8 cellular contexts compared by ENCODE assay signal in genomic region chr6:8102122-8102958, GRCh38. TPM values are rescaled to one million over a fixed set of nuclear protein-coding genes. Genes with fewer than 3 reads are reported as not detected.
DNase-seq lines count a peak whose midpoint lies in the region; ATAC-seq and TF ChIP-seq lines count a peak whose summit lies in the region.

Gene EEF1E1 (minus strand): TSS chr6:8102548. CDS start chr6:8102521, 27 bp downstream.

- H3K27me3 ChIP-seq in muscle layer of colon (ENCODE audit: control insufficient read depth in 1 of 2, insufficient read depth in 2 of 2, low read length in 2 of 2), result no peaks in the 10 kb centered on the region

- no peaks in the 10 kb centered on the region for H3K36me3 ChIP-seq in muscle layer of colon (ENCODE audit: insufficient read depth, low read length)

- peak within 1 kb of the TSS; percentile 97 for H3K27ac Mint-ChIP-seq in activated T-cell treated with anti-CD3 and anti-CD28 coated beads, Interleukin-2, amount 50 U/mL, for 24 hours

- H3K4me3 ChIP-seq in muscle layer of colon (ENCODE audit: low read depth in 1 of 2, low read length in 2 of 2), result peak within 1 kb of the TSS; percentile 91 to 92

- peak within 1 kb of the TSS; percentile 95 for H3K4me3 Mint-ChIP-seq in activated T-cell treated with anti-CD3 and anti-CD28 coated beads, Interleukin-2, amount 50 U/mL, for 24 hours

- H3K27ac ChIP-seq in muscle layer of colon (ENCODE audit: low read depth, low read length), result peak within 1 kb of the TSS; percentile 29

- peaks cover 7% of the 10 kb centered on the region for H3K4me1 ChIP-seq in muscle layer of colon (ENCODE audit: insufficient read depth, low read length)

- H3K9ac ChIP-seq in muscle layer of colon (ENCODE audit: low read length), result peak within 1 kb of the TSS; percentile 73

- H3K36me3 Mint-ChIP-seq in activated T-cell treated with anti-CD3 and anti-CD28 coated beads, Interleukin-2, amount 50 U/mL, for 24 hours (ENCODE audit: low read depth), result peaks cover 44% of the 10 kb centered on the region

- DNase-seq in DMS79 (lab: John Stamatoyannopoulos, UW) (peak; percentile 76), KG1 (lab: John Stamatoyannopoulos, UW) (peak; percentile 90)
- peak; percentile 98 for DNase-seq in activated T-cell treated with anti-CD3 and anti-CD28 coated beads, Interleukin-2, amount 50 U/mL, for 24 hours
- peak; percentile 97 for DNase-seq in stimulated activated CD8-positive, alpha-beta memory T cell treated with anti-CD3 and anti-CD28 coated beads, Interleukin-7, amount 100 ng/mL, for 1 hour (ENCODE audit: low read depth in 2 of 2)

- H3K9me3 ChIP-seq in muscle layer of colon (ENCODE audit: low read length), result no peaks in the 10 kb centered on the region

- H3K9me3 Mint-ChIP-seq in activated T-cell treated with anti-CD3 and anti-CD28 coated beads, Interleukin-2, amount 50 U/mL, for 24 hours, result no peaks in the 10 kb centered on the region

- peaks cover 32% of the 10 kb centered on the region for H3K4me1 Mint-ChIP-seq in activated T-cell treated with anti-CD3 and anti-CD28 coated beads, Interleukin-2, amount 50 U/mL, for 24 hours (ENCODE audit: low read depth)

- ATAC-seq in GM21737 (IDR thresholded peaks at IDR 0.05; ENCODE audit: unreplicated experiment), result peak; percentile 100
- peak; percentile 99 for ATAC-seq in esophagus mucosa

- peaks cover 16% of the 10 kb centered on the region for H3K27me3 Mint-ChIP-seq in activated T-cell treated with anti-CD3 and anti-CD28 coated beads, Interleukin-2, amount 50 U/mL, for 24 hours

TF ChIP-seq in PFSK-1, 5 proteins besides CTCF, POLR2A, EP300 and RAD21:
- TF ChIP-seq POLR2AphosphoS5 (IDR thresholded peaks at IDR 0.05; ENCODE audit: low read depth, low read length), result peak; percentile 86
- TF ChIP-seq REST (IDR thresholded peaks at IDR 0.05; ENCODE audit: insufficient read depth in 1 of 2, low read depth in 2 of 2, low read length in 2 of 2), result no peak
- no peak for TF ChIP-seq FOXP2 (optimal IDR thresholded peaks at IDR 0.05; ENCODE audit: borderline replicate concordance, extremely low read depth, extremely low read length, insufficient read depth)
- TF ChIP-seq SIN3A (IDR thresholded peaks at IDR 0.05; ENCODE audit: borderline replicate concordance, insufficient read depth, low read length), result no peak; the same call in 1 of the 2 replicates
- peak; percentile 93 for TF ChIP-seq TAF1 (IDR thresholded peaks at IDR 0.05; ENCODE audit: borderline replicate concordance, insufficient read depth, low read length)
TF ChIP-seq in PFSK-1: peak in this region for 2.

RNA-seq across cellular contexts. Expression of gene EEF1E1, which starts in this region (rescaled TPM):
- 50.9 TPM for polyA plus RNA-seq in PFSK-1 (2012; ENCODE audit: insufficient read length, low read depth)
- total RNA-seq in esophagus mucosa, result 21.4 TPM

Comparison
In these comparisons a context has a peak if more than half of its experiments do, and no peak if none do; other contexts are left out.
1. Peak in every context shown above with its lines: DNase-seq, ATAC-seq, H3K4me3 ChIP-seq and H3K27ac ChIP-seq.